ENCODE assay signal across 24 cellular contexts in the genomic region with DNA sequence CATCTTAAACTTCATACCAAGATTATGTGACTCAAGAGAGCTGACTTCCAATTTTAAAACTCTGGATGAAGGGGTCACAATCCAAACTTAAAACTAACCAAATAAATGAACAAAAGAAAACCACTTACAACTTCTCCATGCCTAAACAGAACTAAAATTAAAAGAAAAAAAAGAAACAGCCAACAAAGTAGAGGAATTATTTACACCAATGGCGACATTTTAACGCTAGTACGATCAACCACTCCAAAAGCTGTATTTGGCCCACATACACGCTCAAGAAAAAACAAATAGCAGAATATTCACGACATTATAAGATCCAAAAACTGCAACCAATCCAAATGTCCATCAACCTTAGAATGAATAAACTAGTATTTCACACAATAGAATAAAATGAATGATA.
"Had no signal": no experiment of that assay in that cellular context is flagged by ENCODE, and none has a peak within 500 bp of the region (broad histone marks: within the 10 kb centered on the region; RNA-seq: fewer than 3 reads in every experiment).

No MANE protein-coding gene starts in this region.

- FAIRE-seq: bronchial epithelial cell, keratinocyte, pancreas had no signal

- H3K4me1 ChIP-seq: right lobe of liver had no signal

- H3K9me3 ChIP-seq: esophagus muscularis mucosa, gastrocnemius medialis, heart right ventricle, lower lobe of right lung, pancreas, right lobe of liver, spleen, thoracic aorta had no signal

- H3K4me3 Mint-ChIP-seq: activated naive CD8-positive, alpha-beta T cell treated with anti-CD3 and anti-CD28 coated beads for 36 hours; naive thymus-derived CD8-positive, alpha-beta T cell; T-helper 1 cell treated with Interleukin-12 subunit alpha and Interleukin-12 subunit beta and Interleukin-4 antibody, amounts not matched to agents 30 μg/mL and 1 μg/mL, for 36 hours had no signal

- H3K36me3 ChIP-seq: esophagus muscularis mucosa, gastrocnemius medialis, heart right ventricle, lower lobe of right lung, pancreas, right lobe of liver, spleen, thoracic aorta had no signal

- H3K4me1 Mint-ChIP-seq: activated naive CD8-positive, alpha-beta T cell treated with anti-CD3 and anti-CD28 coated beads for 36 hours; naive thymus-derived CD8-positive, alpha-beta T cell had no signal

- H3K4me3 ChIP-seq: coronary artery, esophagus muscularis mucosa, gastrocnemius medialis, heart right ventricle, lower lobe of right lung, pancreas, right lobe of liver, spleen had no signal

- H3K27me3 Mint-ChIP-seq: activated naive CD8-positive, alpha-beta T cell treated with anti-CD3 and anti-CD28 coated beads for 36 hours; naive thymus-derived CD8-positive, alpha-beta T cell had no signal

- H3K27me3 ChIP-seq: esophagus muscularis mucosa, gastrocnemius medialis, heart right ventricle, pancreas, right lobe of liver, spleen had no signal

- H3K36me3 Mint-ChIP-seq: activated naive CD8-positive, alpha-beta T cell treated with anti-CD3 and anti-CD28 coated beads for 36 hours; naive thymus-derived CD8-positive, alpha-beta T cell had no signal

- ATAC-seq: gastrocnemius medialis; heart right ventricle; left colon; lower lobe of right lung; naive thymus-derived CD8-positive, alpha-beta T cell; pancreas; right lobe of liver had no signal

- DNase-seq: activated CD4-positive, alpha-beta T cell treated with anti-CD3 and anti-CD28 coated beads for 4 hours; activated CD4-positive, alpha-beta T cell treated with anti-CD3 and anti-CD28 coated beads, Interleukin-2, amount 50 U/mL, for 48 hours; activated CD4-positive, CD25-positive, alpha-beta regulatory T cell; activated naive CD4-positive, alpha-beta T cell treated with Interleukin-2 at 50 U/mL for 16 hours; activated naive CD8-positive, alpha-beta T cell treated with anti-CD3 and anti-CD28 coated beads for 36 hours; activated T-cell treated with anti-CD3 and anti-CD28 coated beads, Interleukin-2, amount 50 U/mL, for 48 hours; gastrocnemius medialis; heart right ventricle; left colon; lower lobe of right lung; mesendoderm; naive thymus-derived CD8-positive, alpha-beta T cell; pancreas; right lobe of liver; spleen; stimulated activated CD4-positive, alpha-beta T cell treated with anti-CD3 and anti-CD28 coated beads, Interleukin-4, amount 100 ng/mL, for 1 hour; stimulated activated naive CD4-positive, alpha-beta T cell treated with Interleukin-2 at 50 U/mL for 16 hours; T1000 had no signal

- H3K9me3 Mint-ChIP-seq: T-helper 1 cell treated with Interleukin-12 subunit alpha and Interleukin-12 subunit beta and Interleukin-4 antibody, amounts not matched to agents 30 μg/mL and 1 μg/mL, for 36 hours had no signal

- H3K27ac ChIP-seq: esophagus muscularis mucosa, lower lobe of right lung, pancreas, right lobe of liver, spleen had no signal

- H3K27ac Mint-ChIP-seq: activated naive CD8-positive, alpha-beta T cell treated with anti-CD3 and anti-CD28 coated beads for 36 hours; naive thymus-derived CD8-positive, alpha-beta T cell; T-helper 1 cell treated with Interleukin-12 subunit alpha and Interleukin-12 subunit beta and Interleukin-4 antibody, amounts not matched to agents 30 μg/mL and 1 μg/mL, for 36 hours had no signal
